ENCODE assay signal across 9 cellular contexts in the genomic region with DNA sequence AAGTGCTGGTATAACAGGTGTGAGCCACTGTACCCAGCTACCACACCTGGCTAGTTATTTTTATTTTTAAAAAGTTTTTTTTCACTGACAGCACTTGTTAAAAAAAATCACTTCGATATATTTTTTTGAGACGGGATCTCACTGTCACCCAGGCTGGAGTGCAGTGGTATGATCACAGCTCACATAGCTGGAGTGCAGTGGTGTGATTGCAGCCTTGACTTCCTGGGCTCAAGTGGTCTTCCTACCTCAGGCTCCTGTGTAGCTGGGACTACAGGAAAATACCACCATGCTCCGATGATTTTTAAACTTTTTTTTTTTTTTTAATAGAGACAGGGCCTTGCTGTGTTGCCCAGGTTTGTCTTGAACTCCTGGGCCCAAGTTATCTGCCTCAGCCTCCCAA. TPM values are rescaled to one million over a fixed set of nuclear protein-coding genes. Genes with fewer than 3 reads are reported as not detected.
"Had no signal": no experiment of that assay in that cellular context is flagged by ENCODE, and none has a peak within 500 bp of the region (broad histone marks: within the 10 kb centered on the region; RNA-seq: fewer than 3 reads in every experiment).

No MANE protein-coding gene starts in this region.

- H3K4me3 ChIP-seq: K562 had no signal

- H3K4me1 Mint-ChIP-seq: IgD-negative memory B cell had no signal

- H3K27me3 Mint-ChIP-seq: IgD-negative memory B cell had no signal

- H3K9me3 Mint-ChIP-seq: IgD-negative memory B cell had no signal

- DNase-seq: IMR-90, KBM-7, KG1 had no signal

- ATAC-seq: HepG2, K562 had no signal

- H3K27ac ChIP-seq: HL-60 had no signal

- H3K4me3 Mint-ChIP-seq: IgD-negative memory B cell had no signal

RNA-seq across cellular contexts. Expression of gene CCDC200, which starts 44.5 kb away (rescaled TPM):
- total RNA-seq: HepG2, HT-29, HT1080, IMR-90, K562 had no signal

RNA-seq across cellular contexts. Expression of gene RNU2-1, which starts 49.9 kb away (rescaled TPM):
- total RNA-seq: HepG2, HT-29, HT1080, IMR-90 had no signal
